ENCODE assay signal across 12 cellular contexts in the genomic region with DNA sequence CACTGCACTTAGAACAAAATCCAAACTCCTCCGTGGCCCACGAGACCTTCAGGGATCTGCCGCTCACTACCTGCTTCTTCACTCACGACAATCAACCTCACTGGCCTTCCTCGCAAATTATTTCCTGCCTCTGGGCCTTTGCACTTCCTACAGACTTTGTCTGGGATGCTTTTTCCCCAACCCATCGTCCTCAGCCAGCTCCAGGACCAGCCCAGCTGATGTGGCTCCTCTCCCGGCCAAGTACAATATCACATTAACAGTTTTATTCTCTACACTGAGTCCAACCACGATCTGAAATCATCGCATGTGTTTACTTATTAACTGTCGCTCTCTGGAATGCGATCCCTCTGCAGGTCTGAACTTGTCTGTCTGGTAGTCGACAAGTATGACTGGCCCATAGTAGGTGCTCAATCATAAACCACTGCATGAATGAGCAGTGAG. TPM values are rescaled to one million over a fixed set of nuclear protein-coding genes. Genes with fewer than 3 reads are reported as not detected.
DNase-seq lines count a peak whose midpoint lies in the region; ATAC-seq and TF ChIP-seq lines count a peak whose summit lies in the region.
"Had no signal": no experiment of that assay in that cellular context is flagged by ENCODE, and none has a peak within 500 bp of the region (broad histone marks: within the 10 kb centered on the region; RNA-seq: fewer than 3 reads in every experiment).

No MANE protein-coding gene starts in this region.

- intact Hi-C loops in adrenal gland (cut with DNase I) = no loop called here
- intact Hi-C loops in tibial artery (cut with DNase I; ENCODE audit: low total_unique reads) = no loop called here

- peak; percentile 62 for DNase-seq in NCI-H2171 treated with DMSO at 0.1 percent for 48 hours (lab: John Stamatoyannopoulos, UW)
- no peak for DNase-seq in NCI-H2171 (lab: John Stamatoyannopoulos, UW)
- DNase-seq in adrenal gland = no peak
- peak; percentile 43 for DNase-seq in kidney epithelial cell (ENCODE audit: low read depth)
- peak; percentile 19 for DNase-seq in superior temporal gyrus (ENCODE audit: extremely low spot score)
- no peak for DNase-seq in HCEC 1CT
- no peak for DNase-seq in tibial artery
- DNase-seq: amniotic stem cell, Kasumi-1, NCI-H510A treated with DMSO at 0.1 percent for 48 hours had no signal

- 76 to 81% (median 79%) methylated on average over 12 of the region's 12 CpGs for WGBS in adrenal gland, 4 donors

- H3K4me1 ChIP-seq in adrenal gland (replicated peaks in 1 of 2) (peaks cover 41 to 60% of the 10 kb centered on the region in 2 donors), tibial artery (peaks cover 0 to 39% (median 32%) of the 10 kb centered on the region in 4 donors)

- no peak overlapping the region for H3K4me3 ChIP-seq in adrenal gland
- no peak overlapping the region for H3K4me3 ChIP-seq in kidney epithelial cell (ENCODE audit: low read depth, low read length)
- no peak overlapping the region for H3K4me3 ChIP-seq in tibial artery

- TF ChIP-seq CTCF in adrenal gland (IDR thresholded peaks at IDR 0.05) = no peak
- TF ChIP-seq CTCF in kidney epithelial cell (IDR thresholded peaks at IDR 0.05; ENCODE audit: insufficient read depth, low read length, poor library complexity, severe bottlenecking) = no peak
- no peak for TF ChIP-seq CTCF in tibial artery (IDR thresholded peaks at IDR 0.05)

- H3K27me3 ChIP-seq in adrenal gland (no peaks in the 10 kb centered on the region), kidney epithelial cell (ENCODE audit: control insufficient read depth, insufficient read depth, low read length) (peaks cover 5% of the 10 kb centered on the region), tibial artery (peaks cover 0 to 4% of the 10 kb centered on the region in 2 donors)

- TF ChIP-seq POLR2A in adrenal gland (IDR thresholded peaks at IDR 0.05) = no peak

- H3K36me3 ChIP-seq in adrenal gland (replicated peaks in 1 of 2) (no peaks in the 10 kb centered on the region), kidney epithelial cell (ENCODE audit: control insufficient read depth, insufficient read depth, low read length) (no peaks in the 10 kb centered on the region), tibial artery (no peaks in the 10 kb centered on the region)

- H3K9me3 ChIP-seq in adrenal gland (replicated peaks in 1 of 3) = no peaks in the 10 kb centered on the region
- H3K9me3 ChIP-seq in tibial artery = no peaks in the 10 kb centered on the region

- H3K27ac ChIP-seq in adrenal gland = peak overlapping the region in 3 of 5 donors; percentile 47 to 94 (median 66)
- no peak overlapping the region for H3K27ac ChIP-seq in tibial artery

- ATAC-seq in HG02623 (IDR thresholded peaks at IDR 0.05; ENCODE audit: unreplicated experiment) = no peak

RNA-seq across cellular contexts. Expression of a gene that starts 28.0 kb away (rescaled TPM):
- total RNA-seq in adrenal gland = 1 to 10 TPM; 5.1 to 9.4 (median 8.0) TPM
- polyA plus RNA-seq in adrenal gland = 1 to 10 TPM; 1.8 to 2.4 (median 1.9) TPM
- 0.14 TPM in 1 of 2 replicates, not detected in the other for total RNA-seq in kidney epithelial cell
- total RNA-seq: endothelial cell of umbilical vein had no signal

RNA-seq across cellular contexts. Expression of a gene that starts 32.8 kb away (rescaled TPM):
- total RNA-seq in adrenal gland (10 to 100 TPM; 37.7 to 65.3 (median 57.7) TPM), kidney epithelial cell (24.0 and 29.5 TPM in 2 replicates)
- 100 to 1,000 TPM in 1 of 3 donors, 10 to 100 TPM in 2; 34.3 to 100 (median 69.7) TPM for polyA plus RNA-seq in adrenal gland

RNA-seq across cellular contexts. Expression of a gene that starts 44.7 kb away (rescaled TPM):
- total RNA-seq in adrenal gland = 10 to 100 TPM; 37.2 to 75.9 (median 55.6) TPM
- polyA plus RNA-seq in adrenal gland = 100 to 1,000 TPM in 2 of 3 donors, 10 to 100 TPM in 1; 57.5 to 155 (median 102) TPM
- total RNA-seq in kidney epithelial cell = 88.2 and 100 TPM in 2 replicates

RNA-seq across cellular contexts. Expression of a gene that starts 57.7 kb away (rescaled TPM):
- total RNA-seq in adrenal gland (10 to 100 TPM in 7 of 8 donors, 1 to 10 TPM in 1; 9.8 to 61.8 (median 31.5) TPM), kidney epithelial cell (8.8 and 11.9 TPM in 2 replicates)
- polyA plus RNA-seq in adrenal gland = 10 to 100 TPM in 1 of 3 donors, 1 to 10 TPM in 1, under 1 TPM in 1; 0.92 to 16.7 (median 7.7) TPM

Comparison
In these comparisons a context has a peak if more than half of its experiments do, and no peak if none do; other contexts are left out.
1. DNase-seq: peak in NCI-H2171 treated with DMSO at 0.1 percent for 48 hours (single experiment), kidney epithelial cell (single experiment) and superior temporal gyrus (single experiment); none in NCI-H2171 (single experiment), adrenal gland (0 of 7), HCEC 1CT (single experiment) and tibial artery (0 of 2).
2. H3K27ac ChIP-seq: peak in adrenal gland (3 of 5); none in tibial artery (0 of 2).